14 cellular contexts compared by ENCODE assay signal in genomic region chr9:7828344-7828743, GRCh38. TPM values are rescaled to one million over a fixed set of nuclear protein-coding genes. Genes with fewer than 3 reads are reported as not detected.
DNase-seq lines count a peak whose midpoint lies in the region; ATAC-seq and TF ChIP-seq lines count a peak whose summit lies in the region.
"Had no signal": no experiment of that assay in that cellular context is flagged by ENCODE, and none has a peak within 500 bp of the region (broad histone marks: within the 10 kb centered on the region; RNA-seq: fewer than 3 reads in every experiment).

No MANE protein-coding gene starts in this region.

- H3K4me1 ChIP-seq in right atrium auricular region (no peaks in the 10 kb centered on the region), upper lobe of right lung (no peaks in the 10 kb centered on the region), neural progenitor cell (no peaks in the 10 kb centered on the region)
- H3K4me1 ChIP-seq: Caco-2 had no signal

- H3K4me3 Mint-ChIP-seq in WTC11: no peak overlapping the region
- H3K4me3 Mint-ChIP-seq in neural progenitor cell: no peak overlapping the region

- TF ChIP-seq CTCF in right atrium auricular region (IDR thresholded peaks at IDR 0.05) (no peak), astrocyte of the cerebellum (IDR thresholded peaks at IDR 0.05; ENCODE audit: low read depth, low read length, missing control alignments) (no peak), upper lobe of right lung (IDR thresholded peaks at IDR 0.05) (no peak), WTC11 (IDR thresholded peaks at IDR 0.05) (no peak), neural progenitor cell (IDR thresholded peaks at IDR 0.05) (no peak)

- no peak overlapping the region for H3K4me2 ChIP-seq in neural progenitor cell

- H3K27ac Mint-ChIP-seq in WTC11 (no peak overlapping the region), neural progenitor cell (no peak overlapping the region)

- no peak overlapping the region for H2AFZ ChIP-seq in neural progenitor cell (replicated peaks)
- H2AFZ ChIP-seq: GM23248 had no signal

- H3K9me3 Mint-ChIP-seq in WTC11 (peaks cover 5% of the 10 kb centered on the region; the same call in 1 of the 2 replicates), neural progenitor cell (no peaks in the 10 kb centered on the region)

- H3K27me3 ChIP-seq in right atrium auricular region (no peaks in the 10 kb centered on the region), upper lobe of right lung (no peaks in the 10 kb centered on the region), neural progenitor cell (no peaks in the 10 kb centered on the region)

- intact Hi-C loops in Right ventricle myocardium superior (cut with DNase I): no loop called here
- intact Hi-C loops in upper lobe of right lung (cut with DNase I): no loop called here

- CTCF ChIA-PET in WTC11 (lab: Charles Lee): no interaction called here

- H3K36me3 Mint-ChIP-seq in WTC11 (no peaks in the 10 kb centered on the region), neural progenitor cell (no peaks in the 10 kb centered on the region)

- POLR2A ChIA-PET in WTC11 (lab: Charles Lee): no interaction called here

- no peaks in the 10 kb centered on the region for H3K79me2 ChIP-seq in neural progenitor cell (ENCODE audit: low read depth)

- H3K4me3 ChIP-seq in right atrium auricular region (no peak overlapping the region), astrocyte of the cerebellum (ENCODE audit: low read depth, low read length) (no peak overlapping the region), upper lobe of right lung (no peak overlapping the region), neural progenitor cell (no peak overlapping the region)
- H3K4me3 ChIP-seq: GM23248 had no signal

- in situ Hi-C loops in astrocyte of the cerebellum (cut with HindIII; ENCODE audit: low sequenced_read_pairs): no loop called here

- H3K27ac ChIP-seq in right atrium auricular region (no peak overlapping the region), upper lobe of right lung (no peak overlapping the region), neural progenitor cell (no peak overlapping the region)
- H3K27ac ChIP-seq: C4-2B, GM23248 had no signal

- no peaks in the 10 kb centered on the region for H3F3A ChIP-seq in neural progenitor cell (ENCODE audit: low read depth)

- H3K9me3 ChIP-seq in right atrium auricular region: no peaks in the 10 kb centered on the region
- H3K9me3 ChIP-seq in upper lobe of right lung: no peaks in the 10 kb centered on the region
- H3K9me3 ChIP-seq in neural progenitor cell (ENCODE audit: low read depth): no peaks in the 10 kb centered on the region
- H3K9me3 ChIP-seq: Caco-2 had no signal

- no peak overlapping the region for H3K9ac ChIP-seq in neural progenitor cell
- H3K9ac ChIP-seq: GM23248 had no signal

- no peaks in the 10 kb centered on the region for H3K36me3 ChIP-seq in right atrium auricular region
- no peaks in the 10 kb centered on the region for H3K36me3 ChIP-seq in upper lobe of right lung
- H3K36me3 ChIP-seq in neural progenitor cell: no peaks in the 10 kb centered on the region

- H3K27me3 Mint-ChIP-seq in WTC11 (ENCODE audit: low read depth): no peaks in the 10 kb centered on the region
- H3K27me3 Mint-ChIP-seq in neural progenitor cell (ENCODE audit: insufficient read depth, low read depth): peaks cover under 1% of the 10 kb centered on the region

- no peaks in the 10 kb centered on the region for H4K20me1 ChIP-seq in neural progenitor cell (ENCODE audit: low read depth)

- no peak for DNase-seq in Right ventricle myocardium superior
- no peak for DNase-seq in right atrium auricular region (ENCODE audit: low spot score)
- peak; percentile 74 for DNase-seq in MV-4-11 (lab: John Stamatoyannopoulos, UW)
- peak; percentile 15 for DNase-seq in astrocyte of the cerebellum (ENCODE audit: low read depth)
- no peak for DNase-seq in upper lobe of right lung
- no peak for DNase-seq in WTC11 (ENCODE audit: low spot score)
- no peak for DNase-seq in neural progenitor cell (ENCODE audit: low spot score)
- no peak for DNase-seq in NK-92 (lab: John Stamatoyannopoulos, UW; ENCODE audit: unreplicated experiment)
- DNase-seq: Caco-2, GM23248, NCI-H1930, NCI-H2171 treated with DMSO at 0.1 percent for 48 hours had no signal

- H3K4me1 Mint-ChIP-seq in WTC11: no peaks in the 10 kb centered on the region; the same call in 1 of the 2 replicates
- no peaks in the 10 kb centered on the region for H3K4me1 Mint-ChIP-seq in neural progenitor cell

- ATAC-seq in Right ventricle myocardium superior (ENCODE audit: poor library complexity): peak; percentile 63
- ATAC-seq in upper lobe of right lung: peak; percentile 68
- ATAC-seq in WTC11: no peak
- ATAC-seq: SK-N-SH treated with all-trans-retinoic acid at 6 μM for 48 hours had no signal

TF ChIP-seq in WTC11, 78 proteins besides CTCF, POLR2A, EP300 and RAD21:
- TF ChIP-seq ZNF396 (CRISPR knock-in tag; IDR thresholded peaks at IDR 0.05; ENCODE audit: borderline replicate concordance): no peak
- no peak for TF ChIP-seq ETV6 (CRISPR knock-in tag; IDR thresholded peaks at IDR 0.05)
- no peak for TF ChIP-seq ZNF121 (CRISPR knock-in tag; IDR thresholded peaks at IDR 0.05)
- no peak for TF ChIP-seq ZNF532 (CRISPR knock-in tag; IDR thresholded peaks at IDR 0.05; ENCODE audit: borderline replicate concordance)
- TF ChIP-seq TEAD1 (CRISPR knock-in tag; IDR thresholded peaks at IDR 0.05): no peak

RNA-seq across cellular contexts. Expression of gene DMAC1, which starts 28.8 kb away (rescaled TPM):
- 130 TPM for total RNA-seq in Right ventricle myocardium superior
- 10 to 100 TPM; 21.0 to 30.7 TPM for total RNA-seq in right atrium auricular region
- 36.0 TPM for total RNA-seq in upper lobe of right lung
- total RNA-seq in WTC11 (2021): 71.2 to 83.7 TPM (median 77.2 TPM) in 3 replicates
- total RNA-seq in neural progenitor cell (ENCODE audit: low replicate concordance): 15.8 and 17.4 TPM in 2 replicates

Comparison
In these comparisons a context has a peak if more than half of its experiments do, and no peak if none do; other contexts are left out.
1. DNase-seq: peak in MV-4-11 (single experiment) and astrocyte of the cerebellum (single experiment); none in Right ventricle myocardium superior (single experiment), right atrium auricular region (single experiment), upper lobe of right lung (single experiment), WTC11 (single experiment), neural progenitor cell (single experiment) and NK-92 (single experiment).